28 cellular contexts compared by ENCODE assay signal in the genomic region with DNA sequence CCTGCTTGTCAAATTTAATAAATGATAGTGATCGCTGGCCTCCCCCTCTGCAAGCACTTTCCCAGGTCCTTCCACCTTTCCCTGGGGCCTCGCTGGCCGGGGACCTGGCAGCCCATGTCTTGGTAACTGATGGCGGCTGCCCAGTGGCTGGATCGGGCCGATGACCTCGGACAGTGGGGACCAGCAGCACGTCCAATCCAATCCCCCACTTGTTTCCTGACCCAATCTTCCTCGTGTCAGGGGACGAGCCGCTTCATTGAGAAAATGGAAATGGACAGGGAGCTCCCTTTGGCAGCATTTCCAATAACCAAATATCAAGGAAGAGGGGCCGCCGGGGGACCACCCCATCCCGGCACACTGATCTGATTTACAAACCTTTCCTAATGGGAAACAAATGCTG. TPM values are rescaled to one million over a fixed set of nuclear protein-coding genes. Genes with fewer than 3 reads are reported as not detected.
DNase-seq lines count a peak whose midpoint lies in the region; ATAC-seq and TF ChIP-seq lines count a peak whose summit lies in the region.
"Had no signal": no experiment of that assay in that cellular context is flagged by ENCODE, and none has a peak within 500 bp of the region (broad histone marks: within the 10 kb centered on the region; RNA-seq: fewer than 3 reads in every experiment).

No MANE protein-coding gene starts in this region.

- no peak for TF ChIP-seq CTCF in coronary artery (IDR thresholded peaks at IDR 0.05)
- TF ChIP-seq CTCF in right atrium auricular region (IDR thresholded peaks at IDR 0.05): no peak
- TF ChIP-seq CTCF in thyroid gland (IDR thresholded peaks at IDR 0.05): no peak
- no peak for TF ChIP-seq CTCF in PC-3 (conservative IDR thresholded peaks at IDR 0.05; ENCODE audit: low read depth, low read length)

- no peak overlapping the region for H3K4me2 ChIP-seq in PC-3 (ENCODE audit: low read length)

- CTCF ChIA-PET in PC-3 (lab: Charles Lee): no interaction called here

- H3K9me2 ChIP-seq in PC-3 (replicated peaks; ENCODE audit: low read length): no peaks in the 10 kb centered on the region

- H3K79me2 ChIP-seq in PC-3 (ENCODE audit: low read length): no peaks in the 10 kb centered on the region

- 59 to 74% methylated on average over 14 of the region's 14 CpGs for WGBS in thyroid gland, 2 donors

- no peaks in the 10 kb centered on the region for H4K20me1 ChIP-seq in PC-3 (ENCODE audit: low read length)

- no peak for TF ChIP-seq POLR2A in thyroid gland (IDR thresholded peaks at IDR 0.05)

- H3K4me1 ChIP-seq in right atrium auricular region: peaks cover 0 to 72% of the 10 kb centered on the region in 2 donors
- peaks cover 5 to 28% of the 10 kb centered on the region in 2 donors for H3K4me1 ChIP-seq in thyroid gland
- no peaks in the 10 kb centered on the region for H3K4me1 ChIP-seq in PC-3 (ENCODE audit: insufficient read depth, low read length)
- H3K4me1 ChIP-seq: lower lobe of right lung, Peyer's patch had no signal

- H3K27me3 ChIP-seq in right atrium auricular region: no peaks in the 10 kb centered on the region
- no peaks in the 10 kb centered on the region for H3K27me3 ChIP-seq in thyroid gland
- H3K27me3 ChIP-seq in PC-3 (ENCODE audit: low read length): no peaks in the 10 kb centered on the region
- H3K27me3 ChIP-seq: Peyer's patch, SJCRH30 had no signal

- ATAC-seq in PC-3 (no peak), HG02798 (IDR thresholded peaks at IDR 0.05; ENCODE audit: poor library complexity, unreplicated experiment) (no peak)
- ATAC-seq: activated T-helper 17 cell treated with anti-CD3 and anti-CD28 coated beads, Interleukin-2, amount 50 U/mL, for 72 hours; lower lobe of right lung; T-cell had no signal

- H3F3A ChIP-seq in PC-3 (ENCODE audit: low read length, unreplicated experiment): no peaks in the 10 kb centered on the region

- POLR2A ChIA-PET in PC-3 (lab: Charles Lee; ENCODE audit: unreplicated experiment): no interaction called here

- H3K36me3 ChIP-seq in right atrium auricular region: no peaks in the 10 kb centered on the region
- H3K36me3 ChIP-seq in thyroid gland: no peaks in the 10 kb centered on the region
- no peaks in the 10 kb centered on the region for H3K36me3 ChIP-seq in PC-3 (ENCODE audit: low read depth, low read length)
- H3K36me3 ChIP-seq: lower lobe of right lung, Peyer's patch, SJCRH30 had no signal

- H3K9me3 ChIP-seq in right atrium auricular region (no peaks in the 10 kb centered on the region), thyroid gland (no peaks in the 10 kb centered on the region), PC-3 (ENCODE audit: low read length) (no peaks in the 10 kb centered on the region)
- H3K9me3 ChIP-seq: lower lobe of right lung, Peyer's patch, SJCRH30 had no signal

- BruUV-seq in PC-3 (replicated peaks; lab: Mats Ljungman, UMichigan): no TSS peak

- no peak overlapping the region for H2AFZ ChIP-seq in PC-3 (ENCODE audit: low read length)

- H3K4me3 ChIP-seq in coronary artery (peak overlapping the region; percentile 62), right atrium auricular region (no peak overlapping the region), thyroid gland (replicated peaks in 1 of 3) (no peak overlapping the region), PC-3 (ENCODE audit: low read length) (no peak overlapping the region)
- H3K4me3 ChIP-seq: lower lobe of right lung, Peyer's patch, SJCRH30 had no signal

- H3K27ac ChIP-seq in coronary artery (peak overlapping the region; percentile 88 to 92), right atrium auricular region (peak overlapping the region; percentile 78 to 81), thyroid gland (peak overlapping the region; percentile 50 to 83 (median 78)), PC-3 (ENCODE audit: low read length) (no peak overlapping the region)
- H3K27ac ChIP-seq: HL-60, lower lobe of right lung, Peyer's patch, SJCRH30 had no signal

- intact Hi-C loops in posterior vena cava (cut with DNase I): no loop called here
- intact Hi-C loops in thyroid gland (cut with DNase I): no loop called here
- intact Hi-C loops in PC-3 (cut with micrococcal nuclease): no loop called here

- DNase-seq in coronary artery (ENCODE audit: low spot score) (no peak), right atrium auricular region (ENCODE audit: low spot score) (no peak), posterior vena cava (ENCODE audit: low spot score) (peak; percentile 71), thyroid gland (no peak), DMS 273 treated with DMSO at 0.1 percent for 48 hours (lab: John Stamatoyannopoulos, UW) (no peak), PC-3 (no peak)
- DNase-seq: activated CD4-positive, alpha-beta T cell treated with anti-CD3 and anti-CD28 coated beads, Interleukin-2, amount 50 U/mL, for 4 hours; activated CD4-positive, CD25-positive, alpha-beta regulatory T cell; activated naive CD8-positive, alpha-beta T cell treated with anti-CD3 and anti-CD28 coated beads, Interleukin-2, amount 10 ng/mL, durations not matched to agents 7 days and 5 days; effector CD4-positive, alpha-beta T cell; foreskin melanocyte; Kasumi-1; lower lobe of right lung; MV-4-11; NCI-H1694 treated with DMSO at 0.1 percent for 48 hours; NCI-H2171 treated with DMSO at 0.1 percent for 48 hours; NCI-H524; nucleus accumbens; retina; SJCRH30; stimulated activated CD4-positive, alpha-beta T cell treated with anti-CD3 and anti-CD28 coated beads, Interleukin-15, amount 100 ng/mL, for 24 hours; T-cell had no signal

- H3K9ac ChIP-seq in PC-3 (ENCODE audit: low read length): no peak overlapping the region

RNA-seq across cellular contexts. Expression of a gene that starts 17.2 kb away (rescaled TPM):
- 1 to 10 TPM; 5.8 to 6.9 TPM for total RNA-seq in right atrium auricular region
- 1 to 10 TPM; 8.7 to 9.1 TPM for total RNA-seq in posterior vena cava
- 10 to 100 TPM in 1 of 4 donors, 1 to 10 TPM in 3; 6.8 to 12.5 (median 8.8) TPM for total RNA-seq in thyroid gland
- total RNA-seq in PC-3 (2014; rRNA removed): not detected in 2 replicates
- total RNA-seq: activated naive CD8-positive, alpha-beta T cell treated with anti-CD3 and anti-CD28 coated beads, Interleukin-2, amount 10 ng/mL, durations not matched to agents 7 days and 5 days; activated T-helper 17 cell treated with anti-CD3 and anti-CD28 coated beads, Interleukin-2, amount 50 U/mL, for 72 hours; chondrocyte; epithelial cell of proximal tubule; T-cell had no signal
